In genomic region chrX:327660-328126, GRCh38 we compare ENCODE assay signal across 16 cellular contexts.
"Had no signal": no experiment of that assay in that cellular context is flagged by ENCODE, and none has a peak within 500 bp of the region (broad histone marks: within the 10 kb centered on the region; RNA-seq: fewer than 3 reads in every experiment).

No MANE protein-coding gene starts in this region.

- ATAC-seq: activated T-helper 17 cell treated with anti-CD3 and anti-CD28 coated beads, Interleukin-2, amount 50 U/mL, for 72 hours; left lobe of liver; T-cell had no signal

- H3K4me1 ChIP-seq: prostate gland had no signal

- H3K27ac ChIP-seq: dorsolateral prefrontal cortex, esophagus muscularis mucosa, prostate gland, SK-N-MC, stomach, VCaP had no signal

- H3K9me3 ChIP-seq: esophagus muscularis mucosa, prostate gland, stomach had no signal

- H3K36me3 ChIP-seq: prostate gland had no signal

- DNase-seq: activated CD4-positive, alpha-beta T cell treated with anti-CD3 and anti-CD28 coated beads, Interleukin-2, amount 10 ng/mL, durations not matched to agents 24 days and 14 days; activated CD8-positive, alpha-beta memory T cell treated with anti-CD3 and anti-CD28 coated beads for 24 hours; activated naive CD8-positive, alpha-beta T cell treated with anti-CD3 and anti-CD28 coated beads for 36 hours; activated T-cell treated with anti-CD3 and anti-CD28 coated beads for 4 hours; stimulated activated CD4-positive, alpha-beta T cell treated with anti-CD3 and anti-CD28 coated beads, Interleukin-4, amount 100 ng/mL, for 24 hours; stomach; T-cell had no signal

- FAIRE-seq: endometrium, urothelium cell line had no signal

- H3K4me3 ChIP-seq: dorsolateral prefrontal cortex, esophagus muscularis mucosa, prostate gland, SK-N-MC, stomach had no signal
